In genomic region chr12:132491761-132492378, GRCh38 we compare ENCODE assay signal across 9 cellular contexts. TPM values are rescaled to one million over a fixed set of nuclear protein-coding genes. Genes with fewer than 3 reads are reported as not detected.
A peak's percentile ranks its signal among the peaks of the same experiment; 100 is the strongest.
DNase-seq lines count a peak whose midpoint lies in the region; ATAC-seq and TF ChIP-seq lines count a peak whose summit lies in the region.
"Had no signal": no experiment of that assay in that cellular context is flagged by ENCODE, and none has a peak within 500 bp of the region (broad histone marks: within the 10 kb centered on the region; RNA-seq: fewer than 3 reads in every experiment).

No MANE protein-coding gene starts in this region.

- peak overlapping the region; percentile 82 for H3K4me3 Mint-ChIP-seq in activated T-helper 17 cell treated with anti-CD3 and anti-CD28 coated beads, Interleukin-2, amount 50 U/mL, for 72 hours
- peak overlapping the region; percentile 59 to 88 (median 80) for H3K4me3 Mint-ChIP-seq in immature natural killer cell
- peak overlapping the region; percentile 80 to 84 for H3K4me3 Mint-ChIP-seq in stimulated activated naive CD8-positive, alpha-beta T cell treated with anti-CD3 and anti-CD28 coated beads, Interleukin-15, amount 100 ng/mL, for 72 hours

- H3K9me2 ChIP-seq in SK-N-SH, result no peaks in the 10 kb centered on the region

- TF ChIP-seq EP300 in SK-N-SH (IDR thresholded peaks at IDR 0.05; ENCODE audit: borderline replicate concordance in 1 of 2, low read depth in 1 of 2, low read length in 1 of 2), result no peak

- no peak overlapping the region for H2AFZ ChIP-seq in SK-N-SH (ENCODE audit: low read depth)

- peak overlapping the region; percentile 68; the same call in 1 of the 2 replicates for H3K9ac ChIP-seq in SK-N-SH

- peaks cover 62% of the 10 kb centered on the region for H3K79me2 ChIP-seq in SK-N-SH (ENCODE audit: insufficient read depth)

- no peak for DNase-seq in SK-N-SH
- no peak for DNase-seq in immature natural killer cell
- no peak for DNase-seq in stimulated activated naive CD8-positive, alpha-beta T cell treated with anti-CD3 and anti-CD28 coated beads, Interleukin-15, amount 100 ng/mL, for 72 hours
- DNase-seq in DMS 273 treated with DMSO at 0.1 percent for 48 hours (lab: John Stamatoyannopoulos, UW), result no peak
- DNase-seq in pons (ENCODE audit: low spot score), result no peak
- DNase-seq in kidney glomerular epithelial cell (lab: John Stamatoyannopoulos, UW), result no peak
- DNase-seq: NCI-H2081 treated with DMSO at 0.1 percent for 48 hours had no signal

- peak overlapping the region; percentile 73 to 76 for H3K4me3 ChIP-seq in SK-N-SH (ENCODE audit: low read depth in 2 of 2, low read length in 1 of 2)

- peak overlapping the region; percentile 100 for H3K4me2 ChIP-seq in SK-N-SH

- POLR2A ChIA-PET in SK-N-SH (lab: Yijun Ruan, JAX), result no interaction called here

- H4K20me1 ChIP-seq in SK-N-SH (ENCODE audit: insufficient read depth), result peaks cover 62% of the 10 kb centered on the region

- H3F3A ChIP-seq in SK-N-SH (replicated peaks; ENCODE audit: insufficient read depth), result no peaks in the 10 kb centered on the region

- no peaks in the 10 kb centered on the region for H3K27me3 Mint-ChIP-seq in activated T-helper 17 cell treated with anti-CD3 and anti-CD28 coated beads, Interleukin-2, amount 50 U/mL, for 72 hours
- peaks cover 15 to 28% (median 21%) of the 10 kb centered on the region in 3 donors for H3K27me3 Mint-ChIP-seq in immature natural killer cell (ENCODE audit: low read depth in 3 of 3)
- H3K27me3 Mint-ChIP-seq in stimulated activated naive CD8-positive, alpha-beta T cell treated with anti-CD3 and anti-CD28 coated beads, Interleukin-15, amount 100 ng/mL, for 72 hours, result no peaks in the 10 kb centered on the region

- no peak overlapping the region for H3K27ac ChIP-seq in SK-N-SH (ENCODE audit: low read depth in 2 of 2, low read length in 1 of 2)

- H3K27ac Mint-ChIP-seq in activated T-helper 17 cell treated with anti-CD3 and anti-CD28 coated beads, Interleukin-2, amount 50 U/mL, for 72 hours, result peak overlapping the region; percentile 87
- H3K27ac Mint-ChIP-seq in immature natural killer cell, result peak overlapping the region; percentile 3 to 92 (median 86)
- H3K27ac Mint-ChIP-seq in stimulated activated naive CD8-positive, alpha-beta T cell treated with anti-CD3 and anti-CD28 coated beads, Interleukin-15, amount 100 ng/mL, for 72 hours, result peak overlapping the region; percentile 3 to 34

- H3K4me1 Mint-ChIP-seq in activated T-helper 17 cell treated with anti-CD3 and anti-CD28 coated beads, Interleukin-2, amount 50 U/mL, for 72 hours, result peaks cover 11% of the 10 kb centered on the region
- peaks cover 65 to 69% of the 10 kb centered on the region in 2 donors for H3K4me1 Mint-ChIP-seq in immature natural killer cell
- H3K4me1 Mint-ChIP-seq in stimulated activated naive CD8-positive, alpha-beta T cell treated with anti-CD3 and anti-CD28 coated beads, Interleukin-15, amount 100 ng/mL, for 72 hours, result peaks cover 80% of the 10 kb centered on the region

- H3K36me3 ChIP-seq in SK-N-SH (replicated peaks in 1 of 2; ENCODE audit: control insufficient read depth in 1 of 2, insufficient read depth in 2 of 2, low read length in 1 of 2), result peaks cover 0 to 4% of the 10 kb centered on the region in 2 experiments

- peaks cover 0 to 51% of the 10 kb centered on the region in 2 experiments; a peak in 1 of 4 replicates for H3K4me1 ChIP-seq in SK-N-SH (ENCODE audit: control insufficient read depth in 1 of 2, insufficient read depth in 2 of 2, low read depth in 1 of 2, low read length in 1 of 2)

- peaks cover 16% of the 10 kb centered on the region for H3K36me3 Mint-ChIP-seq in activated T-helper 17 cell treated with anti-CD3 and anti-CD28 coated beads, Interleukin-2, amount 50 U/mL, for 72 hours (ENCODE audit: low read depth)
- H3K36me3 Mint-ChIP-seq in immature natural killer cell, result no peaks in the 10 kb centered on the region

- H3K9me3 Mint-ChIP-seq in activated T-helper 17 cell treated with anti-CD3 and anti-CD28 coated beads, Interleukin-2, amount 50 U/mL, for 72 hours, result no peaks in the 10 kb centered on the region
- H3K9me3 Mint-ChIP-seq in immature natural killer cell, result no peaks in the 10 kb centered on the region
- no peaks in the 10 kb centered on the region for H3K9me3 Mint-ChIP-seq in stimulated activated naive CD8-positive, alpha-beta T cell treated with anti-CD3 and anti-CD28 coated beads, Interleukin-15, amount 100 ng/mL, for 72 hours

- no peak for TF ChIP-seq CTCF in SK-N-SH (IDR thresholded peaks at IDR 0.05)

- CTCF ChIA-PET in SK-N-SH (lab: Yijun Ruan, JAX), result interaction anchor here (0.8 to 1.4 kb wide), 2 partner anchors 32 to 78 kb away, joined by 3 to 5 read pairs; no protein-coding TSS in a partner anchor

- H3K9me3 ChIP-seq in SK-N-SH, result no peaks in the 10 kb centered on the region

- no peak for TF ChIP-seq RAD21 in SK-N-SH (IDR thresholded peaks at IDR 0.05; ENCODE audit: low read length)

- no peaks in the 10 kb centered on the region for H3K27me3 ChIP-seq in SK-N-SH (ENCODE audit: insufficient read depth)

- 72% methylated on average over 12 of the region's 23 CpGs for WGBS in SK-N-SH (ENCODE audit: low lambda C conversion rate)

- no peak for ATAC-seq in SK-N-SH treated with all-trans-retinoic acid at 6 μM for 48 hours
- no peak for ATAC-seq in activated T-helper 17 cell treated with anti-CD3 and anti-CD28 coated beads, Interleukin-2, amount 50 U/mL, for 72 hours (replicated peaks)
- peak; percentile 10 for ATAC-seq in stimulated activated naive CD8-positive, alpha-beta T cell treated with anti-CD3 and anti-CD28 coated beads, Interleukin-15, amount 100 ng/mL, for 72 hours

TF ChIP-seq in SK-N-SH, 30 proteins besides CTCF, POLR2A, EP300 and RAD21:
- no peak for TF ChIP-seq GATA2 (CRISPR knock-in tag; IDR thresholded peaks at IDR 0.05)
- TF ChIP-seq FOSL2 (IDR thresholded peaks at IDR 0.05; ENCODE audit: borderline replicate concordance, low read depth), result no peak
- TF ChIP-seq TCF12 (IDR thresholded peaks at IDR 0.05), result no peak
- TF ChIP-seq RCOR1 (IDR thresholded peaks at IDR 0.05; ENCODE audit: low read length), result no peak
- TF ChIP-seq RFX5 (IDR thresholded peaks at IDR 0.05; ENCODE audit: low read length), result no peak
- TF ChIP-seq NRF1 (IDR thresholded peaks at IDR 0.05; ENCODE audit: low read depth, low read length), result no peak
- TF ChIP-seq FOXM1 (IDR thresholded peaks at IDR 0.05; ENCODE audit: low read depth), result no peak
- TF ChIP-seq USF2 (IDR thresholded peaks at IDR 0.05; ENCODE audit: borderline replicate concordance, low read depth, low read length), result no peak

TF ChIP-seq in SK-N-SH treated with all-trans-retinoic acid at 6 μM for 48 hours, 23 proteins besides CTCF, POLR2A, EP300 and RAD21:
- TF ChIP-seq ISL1 (CRISPR knock-in tag; IDR thresholded peaks at IDR 0.05) (no peak), POU6F1 (CRISPR knock-in tag; IDR thresholded peaks at IDR 0.05; ENCODE audit: borderline replicate concordance, low read depth) (no peak), ESRRG (CRISPR knock-in tag; IDR thresholded peaks at IDR 0.05) (no peak), TCF4 (CRISPR knock-in tag; IDR thresholded peaks at IDR 0.05; ENCODE audit: borderline replicate concordance) (no peak), ZNF565 (CRISPR knock-in tag; conservative IDR thresholded peaks at IDR 0.05; ENCODE audit: low read depth) (no peak), ZC3H10 (CRISPR knock-in tag; IDR thresholded peaks at IDR 0.05) (no peak), ZFP30 (CRISPR knock-in tag; IDR thresholded peaks at IDR 0.05) (no peak), ZFP3 (CRISPR knock-in tag; IDR thresholded peaks at IDR 0.05) (no peak), PATZ1 (CRISPR knock-in tag; IDR thresholded peaks at IDR 0.05; ENCODE audit: borderline replicate concordance) (no peak)
TF ChIP-seq in SK-N-SH treated with all-trans-retinoic acid at 6 μM for 48 hours: peak in this region for 0.

RNA-seq across cellular contexts. Expression of gene FBRSL1, which starts 1.9 kb away (rescaled TPM):
- 3.3 and 5.5 TPM in 2 replicates for polyA plus RNA-seq in SK-N-SH (2012; rRNA removed)
- 3.2 and 4.9 TPM in 2 replicates for polyA plus RNA-seq in SK-N-SH (2012; cell fraction: cytosol; rRNA removed)
- polyA plus RNA-seq in SK-N-SH (2012; cell fraction: nucleus; rRNA removed), result 29.5 and 88.3 TPM in 2 replicates
- total RNA-seq in activated T-helper 17 cell treated with anti-CD3 and anti-CD28 coated beads, Interleukin-2, amount 50 U/mL, for 72 hours, result 10 to 100 TPM; 34.7 to 38.7 TPM
- under 1 TPM in 2 of 3 donors, not detected in 1; 0.54 to 0.63 TPM for polyA plus RNA-seq in immature natural killer cell

Comparison
In these comparisons a context has a peak if more than half of its experiments do, and no peak if none do; other contexts are left out.
1. H3K27ac Mint-ChIP-seq: peak in every context shown above with its lines; median percentile 87 in activated T-helper 17 cell treated with anti-CD3 and anti-CD28 coated beads, Interleukin-2, amount 50 U/mL, for 72 hours; 86 in immature natural killer cell; 18 in stimulated activated naive CD8-positive, alpha-beta T cell treated with anti-CD3 and anti-CD28 coated beads, Interleukin-15, amount 100 ng/mL, for 72 hours.